In genomic region chr12:22518067-22518719, GRCh38 we compare ENCODE assay signal across 12 cellular contexts. TPM values are rescaled to one million over a fixed set of nuclear protein-coding genes. Genes with fewer than 3 reads are reported as not detected.
DNase-seq lines count a peak whose midpoint lies in the region; ATAC-seq, FAIRE-seq and TF ChIP-seq lines count a peak whose summit lies in the region.
"Had no signal": no experiment of that assay in that cellular context is flagged by ENCODE, and none has a peak within 500 bp of the region (broad histone marks: within the 10 kb centered on the region; RNA-seq: fewer than 3 reads in every experiment).

No MANE protein-coding gene starts in this region.

- CTCF ChIA-PET in HEK293T (lab: Yijun Ruan, JAX) = interaction anchor here (0.7 kb wide), 1 partner anchor 18 kb away, joined by 3 read pairs; no protein-coding TSS in a partner anchor

- H3K36me3 ChIP-seq in heart left ventricle = peaks cover 0 to 89% (median 58%) of the 10 kb centered on the region in 9 donors
- peaks cover 2 to 10% of the 10 kb centered on the region in 2 donors for H3K36me3 ChIP-seq in small intestine (ENCODE audit: control insufficient read depth in 2 of 2, insufficient read depth in 2 of 2, low read length in 2 of 2)

- H3K9me3 ChIP-seq in heart left ventricle = no peaks in the 10 kb centered on the region
- H3K9me3 ChIP-seq in small intestine (ENCODE audit: control insufficient read depth, low read depth) = no peaks in the 10 kb centered on the region
- H3K9me3 ChIP-seq: tibial artery had no signal

- WGBS in heart left ventricle, 4 donors = 6 to 11% (median 9%) methylated on average over 1 of the region's 1 CpG
- 22 to 25% (median 24%) methylated on average over 1 of the region's 1 CpG for WGBS in small intestine, 3 donors

- H3K27ac ChIP-seq in heart left ventricle = no peak overlapping the region
- H3K27ac ChIP-seq in epithelial cell of prostate = no peak overlapping the region
- no peak overlapping the region for H3K27ac ChIP-seq in small intestine (ENCODE audit: low read depth in 1 of 2, low read length in 1 of 2)
- H3K27ac ChIP-seq: tibial artery had no signal

- intact Hi-C loops in heart left ventricle (cut with DNase I) = no loop called here
- intact Hi-C loops in cardiac septum (cut with DNase I) = no loop called here

- no peaks in the 10 kb centered on the region for H3K27me3 ChIP-seq in heart left ventricle
- no peaks in the 10 kb centered on the region for H3K27me3 ChIP-seq in small intestine (ENCODE audit: control insufficient read depth in 2 of 2, insufficient read depth in 2 of 2, low read length in 2 of 2)
- H3K27me3 ChIP-seq: tibial artery had no signal

- FAIRE-seq in small intestine (lab: Jason Lieb, UNC) = no peak

- POLR2A ChIA-PET in HEK293T (lab: Yijun Ruan, JAX) = interaction anchor here (0.8 kb wide), 1 partner anchor 26 kb away, joined by 3 read pairs; the partner anchor contains the start of gene C2CD5

- no peak for TF ChIP-seq POLR2A in heart left ventricle (IDR thresholded peaks at IDR 0.05)

- peak in 1 of 4 donors; percentile 63 for ATAC-seq in heart left ventricle
- ATAC-seq in GM18511 (IDR thresholded peaks at IDR 0.05; ENCODE audit: unreplicated experiment) = no peak
- ATAC-seq in HG02870 (IDR thresholded peaks at IDR 0.05; ENCODE audit: unreplicated experiment) = no peak

- no peak overlapping the region for H3K4me3 ChIP-seq in heart left ventricle
- H3K4me3 ChIP-seq in small intestine (ENCODE audit: low read depth in 1 of 2, low read length in 2 of 2) = no peak overlapping the region
- H3K4me3 ChIP-seq: tibial artery had no signal

- no peak for TF ChIP-seq CTCF in heart left ventricle (IDR thresholded peaks at IDR 0.05)

- peak in 3 of 5 donors; percentile 19 to 54 (median 36) for DNase-seq in heart left ventricle
- DNase-seq in cardiac septum (ENCODE audit: low spot score) = no peak
- peak; percentile 84 for DNase-seq in NCI-H69 (lab: John Stamatoyannopoulos, UW)
- peak; percentile 26 for DNase-seq in epithelial cell of prostate (ENCODE audit: low read depth, low spot score)
- peak; percentile 70 for DNase-seq in small intestine
- DNase-seq in HEK293T (ENCODE audit: extremely low spot score) = no peak
- DNase-seq: activated naive CD4-positive, alpha-beta T cell treated with anti-CD3 and anti-CD28 coated beads, Interleukin-2, amount 10 ng/mL, durations not matched to agents 7 days and 5 days; immature natural killer cell; Kasumi-1; tibial artery had no signal

- peaks cover 0 to 8% (median 0%) of the 10 kb centered on the region in 12 donors for H3K4me1 ChIP-seq in heart left ventricle
- H3K4me1 ChIP-seq in small intestine (ENCODE audit: control insufficient read depth in 2 of 2, insufficient read depth in 1 of 2, low read depth in 1 of 2, low read length in 1 of 2) = no peaks in the 10 kb centered on the region

TF ChIP-seq in HEK293T, 16 proteins besides CTCF, POLR2A, EP300 and RAD21:
- no peak for TF ChIP-seq HDGF (IDR thresholded peaks at IDR 0.05; ENCODE audit: borderline replicate concordance)
- no peak for TF ChIP-seq CTBP1 (IDR thresholded peaks at IDR 0.05; ENCODE audit: borderline replicate concordance)
- no peak for TF ChIP-seq FOXK2 (IDR thresholded peaks at IDR 0.05)
- no peak for TF ChIP-seq ELF4 (IDR thresholded peaks at IDR 0.05)
- no peak for TF ChIP-seq LEF1 (IDR thresholded peaks at IDR 0.05; ENCODE audit: borderline replicate concordance)
- TF ChIP-seq SP1 (IDR thresholded peaks at IDR 0.05) = no peak
- TF ChIP-seq FOXM1 (IDR thresholded peaks at IDR 0.05; ENCODE audit: borderline replicate concordance) = no peak
- no peak for TF ChIP-seq SUZ12 (IDR thresholded peaks at IDR 0.05)
- TF ChIP-seq TARDBP (IDR thresholded peaks at IDR 0.05) = no peak
- no peak for TF ChIP-seq L3MBTL2 (conservative IDR thresholded peaks at IDR 0.05)
- TF ChIP-seq ZNF384 (IDR thresholded peaks at IDR 0.05) = no peak
- TF ChIP-seq BHLHE40 (IDR thresholded peaks at IDR 0.05; ENCODE audit: borderline replicate concordance) = no peak
- TF ChIP-seq FOXA1 (IDR thresholded peaks at IDR 0.05) = no peak
- no peak for TF ChIP-seq NFRKB (IDR thresholded peaks at IDR 0.05)
- no peak for TF ChIP-seq PKNOX1 (IDR thresholded peaks at IDR 0.05)

RNA-seq across cellular contexts. Expression of gene C2CD5, which starts 26.1 kb away (rescaled TPM):
- total RNA-seq in heart left ventricle (10 to 100 TPM; 11.4 to 28.0 (median 20.6) TPM), cardiac septum (18.2 TPM)
- polyA plus RNA-seq in heart left ventricle (10 to 100 TPM in 1 of 2 donors, 1 to 10 TPM in 1; 6.6 to 11.0 TPM), small intestine (10 to 100 TPM; 15.4 to 27.1 (median 19.7) TPM)

Comparison
In these comparisons a context has a peak if more than half of its experiments do, and no peak if none do; other contexts are left out.
1. DNase-seq: peak in heart left ventricle (3 of 5), NCI-H69 (single experiment), epithelial cell of prostate (single experiment) and small intestine (single experiment); none in cardiac septum (single experiment) and HEK293T (single experiment).